ENCODE assay signal across 21 cellular contexts in genomic region chr5:39255406-39255805, GRCh38. TPM values are rescaled to one million over a fixed set of nuclear protein-coding genes. Genes with fewer than 3 reads are reported as not detected.
DNase-seq lines count a peak whose midpoint lies in the region; ATAC-seq and TF ChIP-seq lines count a peak whose summit lies in the region.
"Had no signal": no experiment of that assay in that cellular context is flagged by ENCODE, and none has a peak within 500 bp of the region (broad histone marks: within the 10 kb centered on the region; RNA-seq: fewer than 3 reads in every experiment).

No MANE protein-coding gene starts in this region.

- no peaks in the 10 kb centered on the region for H3K27me3 Mint-ChIP-seq in CD14-positive monocyte (ENCODE audit: low read depth in 3 of 3)
- no peaks in the 10 kb centered on the region for H3K27me3 Mint-ChIP-seq in natural killer cell treated with Interleukin-12 subunit alpha and Interleukin-12 subunit beta and Interleukin-15 and Interleukin-18, amount 100 ng/mL, for 72 hours
- H3K27me3 Mint-ChIP-seq: CD4-positive, CD25-positive, alpha-beta regulatory T cell had no signal

- DNase-seq in CD14-positive monocyte (ENCODE audit: low spot score) (no peak), RWPE1 (ENCODE audit: low spot score) (peak; percentile 58), epithelial cell of prostate (ENCODE audit: low read depth, low spot score) (peak; percentile 87), testis (no peak), Right ventricle myocardium inferior (ENCODE audit: missing footprints) (no peak)
- DNase-seq in natural killer cell treated with Interleukin-12 subunit alpha and Interleukin-12 subunit beta and Interleukin-15 and Interleukin-18, amount 100 ng/mL, for 72 hours (ENCODE audit: low spot score), result no peak
- DNase-seq: BE2C; CD4-positive, CD25-positive, alpha-beta regulatory T cell; COR-L47; DMS79 treated with DMSO at 0.1 percent for 48 hours; H7; NCI-H1092 treated with DMSO at 0.1 percent for 48 hours; NCI-H1436 treated with DMSO at 0.1 percent for 48 hours; NCI-H2029; NCI-H226; NCI-H510A treated with DMSO at 0.1 percent for 48 hours; NCI-H748 treated with DMSO at 0.1 percent for 48 hours; NK-92 treated with Interleukin-12 subunit alpha and Interleukin-12 subunit beta, amount 100 ng/mL, for 24 hours had no signal

- no peaks in the 10 kb centered on the region for H3K36me3 ChIP-seq in testis (ENCODE audit: low read depth, missing control alignments)
- H3K36me3 ChIP-seq: BE2C, SJSA1 had no signal

- no peak overlapping the region for H3K27ac ChIP-seq in RWPE1
- H3K27ac ChIP-seq in epithelial cell of prostate, result peak overlapping the region; percentile 69
- no peak overlapping the region for H3K27ac ChIP-seq in testis

- no peaks in the 10 kb centered on the region for H3K9me3 ChIP-seq in testis
- H3K9me3 ChIP-seq: BE2C, SJSA1 had no signal

- TF ChIP-seq CTCF in CD14-positive monocyte (IDR thresholded peaks at IDR 0.05) (no peak), RWPE1 (conservative IDR thresholded peaks at IDR 0.05; ENCODE audit: low read depth) (no peak), testis (IDR thresholded peaks at IDR 0.05) (no peak)

- ATAC-seq in natural killer cell treated with Interleukin-12 subunit alpha and Interleukin-12 subunit beta and Interleukin-15 and Interleukin-18, amount 100 ng/mL, for 72 hours, result no peak
- ATAC-seq in Right ventricle myocardium inferior (no peak), HG03521 (IDR thresholded peaks at IDR 0.05; ENCODE audit: unreplicated experiment) (no peak)
- ATAC-seq: Panc1 had no signal

- H3K4me1 ChIP-seq in testis, result no peaks in the 10 kb centered on the region
- H3K4me1 ChIP-seq: BE2C had no signal

- intact Hi-C loops in CD14-positive monocyte (cut with micrococcal nuclease), result loop anchor here (5.0 kb wide), 2 partner anchors 33 to 38 kb away; partner anchors contain the start of gene FYB1 (in 1 of the 2)
- intact Hi-C loops in testis (cut with DNase I; ENCODE audit: low total_unique reads), result no loop called here
- intact Hi-C loops in Right ventricle myocardium inferior (cut with DNase I), result no loop called here

- peaks cover 32 to 33% of the 10 kb centered on the region in 2 donors for H3K36me3 Mint-ChIP-seq in CD14-positive monocyte
- peaks cover 9% of the 10 kb centered on the region for H3K36me3 Mint-ChIP-seq in natural killer cell treated with Interleukin-12 subunit alpha and Interleukin-12 subunit beta and Interleukin-15 and Interleukin-18, amount 100 ng/mL, for 72 hours
- H3K36me3 Mint-ChIP-seq: CD4-positive, CD25-positive, alpha-beta regulatory T cell had no signal

- peak overlapping the region; percentile 93 to 99 (median 95) for H3K27ac Mint-ChIP-seq in CD14-positive monocyte
- H3K27ac Mint-ChIP-seq in natural killer cell treated with Interleukin-12 subunit alpha and Interleukin-12 subunit beta and Interleukin-15 and Interleukin-18, amount 100 ng/mL, for 72 hours, result peak overlapping the region; percentile 59 to 63

- peaks cover 64% of the 10 kb centered on the region for H3K4me1 Mint-ChIP-seq in CD14-positive monocyte
- peaks cover 52 to 67% of the 10 kb centered on the region in 2 donors for H3K4me1 Mint-ChIP-seq in natural killer cell treated with Interleukin-12 subunit alpha and Interleukin-12 subunit beta and Interleukin-15 and Interleukin-18, amount 100 ng/mL, for 72 hours (ENCODE audit: low read depth in 2 of 2)

- peak overlapping the region in 1 of 2 donors; percentile 80 for H3K4me3 Mint-ChIP-seq in CD14-positive monocyte
- H3K4me3 Mint-ChIP-seq in natural killer cell treated with Interleukin-12 subunit alpha and Interleukin-12 subunit beta and Interleukin-15 and Interleukin-18, amount 100 ng/mL, for 72 hours, result peak overlapping the region; percentile 68

- peaks cover 2 to 10% (median 6%) of the 10 kb centered on the region in 7 donors for H3K9me3 Mint-ChIP-seq in CD14-positive monocyte
- no peaks in the 10 kb centered on the region for H3K9me3 Mint-ChIP-seq in natural killer cell treated with Interleukin-12 subunit alpha and Interleukin-12 subunit beta and Interleukin-15 and Interleukin-18, amount 100 ng/mL, for 72 hours
- H3K9me3 Mint-ChIP-seq: CD4-positive, CD25-positive, alpha-beta regulatory T cell had no signal

- CTCF ChIA-PET in RWPE1 (lab: Yijun Ruan, JAX), result interaction anchor here (0.5 to 2.4 kb wide), 4 partner anchors 38 to 317 kb away, joined by 3 to 6 read pairs (median 3); no protein-coding TSS in a partner anchor

- no peak overlapping the region for H3K4me3 ChIP-seq in testis

- POLR2A ChIA-PET in RWPE1 (lab: Yijun Ruan, JAX; ENCODE audit: low non-redundant PET), result interaction anchor here (0.7 kb wide), 1 partner anchor 80 kb away, joined by 3 read pairs; no protein-coding TSS in a partner anchor

- H3K27me3 ChIP-seq in testis, result no peaks in the 10 kb centered on the region
- H3K27me3 ChIP-seq: BE2C, SJSA1 had no signal

- WGBS in testis, 2 donors, result 93 to 95% methylated on average over 2 of the region's 2 CpGs

- no peak for TF ChIP-seq POLR2A in testis (IDR thresholded peaks at IDR 0.05)

RNA-seq across cellular contexts. Expression of gene FYB1, which starts 36.0 kb away (rescaled TPM):
- polyA plus RNA-seq in CD14-positive monocyte, result 100 to 1,000 TPM in 1 of 2 donors, 10 to 100 TPM in 1; 75.3 to 141 TPM
- total RNA-seq in natural killer cell treated with Interleukin-12 subunit alpha and Interleukin-12 subunit beta and Interleukin-15 and Interleukin-18, amount 100 ng/mL, for 72 hours, result 10 to 100 TPM; 71.9 to 72.8 TPM
- 1 to 10 TPM; 2.5 to 8.6 TPM for total RNA-seq in testis
- 6.0 TPM for polyA plus RNA-seq in testis (ENCODE audit: insufficient read depth, low read depth, low replicate concordance)
- total RNA-seq in Right ventricle myocardium inferior, result 4.7 TPM
- total RNA-seq: H7 had no signal

Comparison
In these comparisons a context has a peak if more than half of its experiments do, and no peak if none do; other contexts are left out.
1. DNase-seq: peak in RWPE1 (single experiment) and epithelial cell of prostate (single experiment); none in CD14-positive monocyte (single experiment), natural killer cell treated with Interleukin-12 subunit alpha and Interleukin-12 subunit beta and Interleukin-15 and Interleukin-18, amount 100 ng/mL, for 72 hours (single experiment), testis (single experiment) and Right ventricle myocardium inferior (single experiment).
2. RNA of gene FYB1, which starts 36.0 kb away (total RNA-seq): 71.9 to 72.8 TPM in natural killer cell treated with Interleukin-12 subunit alpha and Interleukin-12 subunit beta and Interleukin-15 and Interleukin-18, amount 100 ng/mL, for 72 hours; 2.5 to 8.6 TPM in testis and 4.7 TPM in Right ventricle myocardium inferior (single experiment); every median in the first group is over 4 times any median in the second.
3. intact Hi-C loops: an anchor here in CD14-positive monocyte (5.0 kb wide); none called in testis and Right ventricle myocardium inferior.